In the genomic region with DNA sequence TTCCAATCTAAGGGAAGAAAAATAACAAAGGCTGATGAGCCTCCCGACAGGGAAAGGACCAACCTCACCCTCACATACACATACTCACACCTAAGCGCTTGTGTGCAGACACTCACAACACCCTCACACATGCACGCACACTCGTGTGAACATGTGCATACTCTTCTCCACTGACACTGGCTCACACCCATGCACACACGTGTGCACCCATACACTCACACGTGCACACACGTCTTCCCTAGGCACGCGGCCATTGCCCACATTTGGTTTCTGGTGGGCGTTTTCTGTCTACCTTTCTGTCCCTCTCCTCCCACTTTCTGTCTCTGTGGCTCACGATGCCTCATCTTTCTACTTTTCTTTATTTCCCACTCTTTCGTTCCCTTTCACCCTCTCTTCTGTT, we compare ENCODE assay signal across 22 cellular contexts.
A peak's percentile ranks its signal among the peaks of the same experiment; 100 is the strongest.
DNase-seq lines count a peak whose midpoint lies in the region; ATAC-seq, FAIRE-seq and TF ChIP-seq lines count a peak whose summit lies in the region.
"Had no signal": no experiment of that assay in that cellular context is flagged by ENCODE, and none has a peak within 500 bp of the region (broad histone marks: within the 10 kb centered on the region; RNA-seq: fewer than 3 reads in every experiment).

No MANE protein-coding gene starts in this region.

- CTCF ChIA-PET in activated CD8-positive, alpha-beta T cell treated with anti-CD3 and anti-CD28 coated beads for 36 hours (lab: Charles Lee), result no interaction called here

- no peaks in the 10 kb centered on the region for H3K36me3 Mint-ChIP-seq in nephron progenitor cell (ENCODE audit: low read depth)
- no peaks in the 10 kb centered on the region for H3K36me3 Mint-ChIP-seq in activated CD8-positive, alpha-beta T cell treated with anti-CD3 and anti-CD28 coated beads for 36 hours (ENCODE audit: low read depth)
- H3K36me3 Mint-ChIP-seq: CD4-positive, CD25-positive, alpha-beta regulatory T cell had no signal

- no peak overlapping the region for H3K4me3 ChIP-seq in bronchial epithelial cell (ENCODE audit: low read depth, low read length)
- H3K4me3 ChIP-seq: PC-9, SJSA1 had no signal

- peaks cover 36% of the 10 kb centered on the region for H3K4me1 Mint-ChIP-seq in nephron progenitor cell
- no peaks in the 10 kb centered on the region for H3K4me1 Mint-ChIP-seq in activated CD8-positive, alpha-beta T cell treated with anti-CD3 and anti-CD28 coated beads for 36 hours (ENCODE audit: low read depth)
- H3K4me1 Mint-ChIP-seq: CD4-positive, CD25-positive, alpha-beta regulatory T cell had no signal

- no peak for ATAC-seq in activated CD8-positive, alpha-beta T cell treated with anti-CD3 and anti-CD28 coated beads for 36 hours
- ATAC-seq: Right ventricle myocardium inferior had no signal

- in situ Hi-C loops in GM13976 (cut with MboI; ENCODE audit: low sequenced_read_pairs, unreplicated experiment), result no loop called here

- peak; percentile 58 for FAIRE-seq in bronchial epithelial cell (lab: Jason Lieb, UNC)
- FAIRE-seq: GM18507 had no signal

- no peaks in the 10 kb centered on the region for H3K9me3 Mint-ChIP-seq in nephron progenitor cell
- no peaks in the 10 kb centered on the region for H3K9me3 Mint-ChIP-seq in activated CD8-positive, alpha-beta T cell treated with anti-CD3 and anti-CD28 coated beads for 36 hours

- intact Hi-C loops in activated CD8-positive, alpha-beta T cell treated with anti-CD3 and anti-CD28 coated beads for 36 hours (cut with micrococcal nuclease), result no loop called here

- TF ChIP-seq CTCF in GM13976 (IDR thresholded peaks at IDR 0.05; ENCODE audit: borderline replicate concordance, control extremely low read depth, extremely low read depth, insufficient read depth, missing control alignments), result no peak
- no peak for TF ChIP-seq CTCF in bronchial epithelial cell (IDR thresholded peaks at IDR 0.05; ENCODE audit: insufficient read depth, low read length, severe bottlenecking)
- TF ChIP-seq CTCF in nephron progenitor cell (IDR thresholded peaks at IDR 0.05), result no peak
- TF ChIP-seq CTCF in activated CD8-positive, alpha-beta T cell treated with anti-CD3 and anti-CD28 coated beads for 36 hours (IDR thresholded peaks at IDR 0.05), result no peak

- H3K4me3 Mint-ChIP-seq in nephron progenitor cell, result no peak overlapping the region
- no peak overlapping the region for H3K4me3 Mint-ChIP-seq in activated CD8-positive, alpha-beta T cell treated with anti-CD3 and anti-CD28 coated beads for 36 hours
- H3K4me3 Mint-ChIP-seq: CD4-positive, CD25-positive, alpha-beta regulatory T cell had no signal

- peaks cover 37% of the 10 kb centered on the region for H3K27me3 Mint-ChIP-seq in nephron progenitor cell (ENCODE audit: low read depth, poor library complexity)
- peaks cover 8% of the 10 kb centered on the region for H3K27me3 Mint-ChIP-seq in activated CD8-positive, alpha-beta T cell treated with anti-CD3 and anti-CD28 coated beads for 36 hours
- H3K27me3 Mint-ChIP-seq: CD4-positive, CD25-positive, alpha-beta regulatory T cell had no signal

- no peaks in the 10 kb centered on the region for H3K36me3 ChIP-seq in bronchial epithelial cell (ENCODE audit: control insufficient read depth, insufficient read depth, low read length)
- H3K36me3 ChIP-seq: BE2C, SJSA1 had no signal

- H3K27ac Mint-ChIP-seq in nephron progenitor cell, result peak overlapping the region; percentile 3
- no peak overlapping the region for H3K27ac Mint-ChIP-seq in activated CD8-positive, alpha-beta T cell treated with anti-CD3 and anti-CD28 coated beads for 36 hours
- H3K27ac Mint-ChIP-seq: CD4-positive, CD25-positive, alpha-beta regulatory T cell had no signal

- H3K27me3 ChIP-seq in bronchial epithelial cell (ENCODE audit: control insufficient read depth, insufficient read depth, low read length), result no peaks in the 10 kb centered on the region
- H3K27me3 ChIP-seq: BE2C, SJSA1 had no signal

- POLR2A ChIA-PET in activated CD8-positive, alpha-beta T cell treated with anti-CD3 and anti-CD28 coated beads for 36 hours (lab: Charles Lee), result no interaction called here

- DNase-seq in GM13976 (ENCODE audit: low spot score) (peak; percentile 1), bronchial epithelial cell (ENCODE audit: low read depth) (no peak), nephron progenitor cell (no peak), DMS53 (lab: John Stamatoyannopoulos, UW) (no peak), T1000 (lab: John Stamatoyannopoulos, UW) (no peak)
- peak; percentile 6 for DNase-seq in stimulated activated CD8-positive, alpha-beta memory T cell treated with anti-CD3 and anti-CD28 coated beads, Interleukin-4, amount 100 ng/mL, for 48 hours
- DNase-seq in activated CD8-positive, alpha-beta T cell treated with anti-CD3 and anti-CD28 coated beads for 36 hours, result no peak
- DNase-seq in activated T-cell treated with anti-CD3 and anti-CD28 coated beads, Interleukin-2, amount 50 U/mL, for 48 hours, result no peak
- DNase-seq: BE2C; CD4-positive, CD25-positive, alpha-beta regulatory T cell; DMS153; KBM-7; MV-4-11; NCI-H1105; NCI-H146; NCI-H2029; NCI-H446 treated with DMSO at 0.1 percent for 48 hours; NCI-H526 treated with DMSO at 0.1 percent for 48 hours; PC-9 had no signal

Comparison
In these comparisons a context has a peak if more than half of its experiments do, and no peak if none do; other contexts are left out.
1. DNase-seq: peak in GM13976 (single experiment) and stimulated activated CD8-positive, alpha-beta memory T cell treated with anti-CD3 and anti-CD28 coated beads, Interleukin-4, amount 100 ng/mL, for 48 hours (single experiment); none in bronchial epithelial cell (single experiment), nephron progenitor cell (single experiment), activated CD8-positive, alpha-beta T cell treated with anti-CD3 and anti-CD28 coated beads for 36 hours (single experiment), DMS53 (single experiment), T1000 (single experiment) and activated T-cell treated with anti-CD3 and anti-CD28 coated beads, Interleukin-2, amount 50 U/mL, for 48 hours (0 of 2).